Comparison of ENCODE assay signal across 7 cellular contexts in genomic region chr17:47839899-47840741, GRCh38. TPM values are rescaled to one million over a fixed set of nuclear protein-coding genes. Genes with fewer than 3 reads are reported as not detected.
DNase-seq lines count a peak whose midpoint lies in the region; ATAC-seq, FAIRE-seq and TF ChIP-seq lines count a peak whose summit lies in the region.

No MANE protein-coding gene starts in this region.

- ATAC-seq in T-helper 17 cell (no peak), right cardiac atrium (no peak), HG02938 (IDR thresholded peaks at IDR 0.05; ENCODE audit: unreplicated experiment) (no peak), HG03457 (IDR thresholded peaks at IDR 0.05; ENCODE audit: unreplicated experiment) (no peak)

- no peaks in the 10 kb centered on the region; the same call in 1 of the 2 replicates for H3K4me1 ChIP-seq in HEK293 (ENCODE audit: control insufficient read depth, insufficient read depth, low read length)
- peaks cover 3% of the 10 kb centered on the region for H3K4me1 ChIP-seq in right cardiac atrium (ENCODE audit: control insufficient read depth, insufficient read depth, low read length)
- peaks cover 2 to 7% of the 10 kb centered on the region in 2 donors for H3K4me1 ChIP-seq in small intestine (ENCODE audit: control insufficient read depth in 2 of 2, insufficient read depth in 1 of 2, low read depth in 1 of 2, low read length in 1 of 2)

- CTCF ChIA-PET in HEK293 (lab: Yijun Ruan, JAX) = interaction anchor here (0.6 to 19.4 kb wide), 18 partner anchors 9 to 770 kb away, joined by 3 to 837 read pairs (median 6); partner anchors contain the start of genes CDK5RAP3, LRRC46, MRPL10 and OSBPL7

- intact Hi-C loops in right cardiac atrium (cut with DNase I) = loop anchor here (2.0 to 10.0 kb wide), 6 partner anchors 51 to 177 kb away; partner anchors contain the start of genes CDK5RAP3 (in 1 of the 4) and PNPO (in 1 of the 4)

- TF ChIP-seq CTCF in HEK293 (tag by site-specific recombination; IDR thresholded peaks at IDR 0.05) = no peak

- H3K36me3 ChIP-seq in HEK293 (ENCODE audit: control insufficient read depth in 2 of 2, insufficient read depth in 1 of 2, low read length in 2 of 2) (peaks cover 0 to 44% of the 10 kb centered on the region in 2 experiments; a peak in 1 of 3 replicates), small intestine (ENCODE audit: control insufficient read depth in 2 of 2, insufficient read depth in 2 of 2, low read length in 2 of 2) (peaks cover 0 to 8% of the 10 kb centered on the region in 2 donors)

- H3K4me1 Mint-ChIP-seq in T-helper 17 cell = peaks cover 22% of the 10 kb centered on the region

- POLR2A ChIA-PET in HEK293 (lab: Yijun Ruan, JAX) = interaction anchor here (0.7 to 2.6 kb wide), 10 partner anchors 9 to 208 kb away, joined by 3 to 35 read pairs (median 8); partner anchors contain the start of genes CDK5RAP3, LRRC46, MRPL10 and NFE2L1

- H3K27ac ChIP-seq in HEK293 (ENCODE audit: extremely low read depth, low read depth, low read length) (peak overlapping the region; percentile 24; the same call in 1 of the 2 replicates), right cardiac atrium (ENCODE audit: low read length) (no peak overlapping the region), small intestine (ENCODE audit: low read depth in 1 of 2, low read length in 1 of 2) (peak overlapping the region; percentile 47 to 56)

- H3K27me3 ChIP-seq in right cardiac atrium (ENCODE audit: control insufficient read depth, insufficient read depth) (no peaks in the 10 kb centered on the region), small intestine (ENCODE audit: control insufficient read depth in 2 of 2, insufficient read depth in 2 of 2, low read length in 2 of 2) (peaks cover 0 to 2% of the 10 kb centered on the region in 2 donors)

- WGBS in right cardiac atrium = 48% methylated on average over 17 of the region's 17 CpGs
- WGBS in small intestine, 3 donors = 22 to 40% (median 29%) methylated on average over 17 of the region's 17 CpGs

- H3K27me3 Mint-ChIP-seq in T-helper 17 cell = peaks cover 11% of the 10 kb centered on the region

- no peaks in the 10 kb centered on the region for H3K36me3 Mint-ChIP-seq in T-helper 17 cell (ENCODE audit: low read depth)

- peak overlapping the region; percentile 84 for H3K27ac Mint-ChIP-seq in T-helper 17 cell

- no peaks in the 10 kb centered on the region for H3K9me3 ChIP-seq in HEK293 (ENCODE audit: control insufficient read depth, insufficient read depth, low read depth, low read length)
- H3K9me3 ChIP-seq in T-helper 17 cell (ENCODE audit: control insufficient read depth, low read length, poor library complexity, severe bottlenecking) = no peaks in the 10 kb centered on the region
- no peaks in the 10 kb centered on the region for H3K9me3 ChIP-seq in right cardiac atrium (ENCODE audit: control insufficient read depth, low read length)
- H3K9me3 ChIP-seq in small intestine (ENCODE audit: control insufficient read depth, low read depth) = no peaks in the 10 kb centered on the region

- H3K4me3 Mint-ChIP-seq in T-helper 17 cell = peak overlapping the region; percentile 98

- DNase-seq in T-helper 17 cell (no peak), right cardiac atrium (peak in 1 of 3 donors; percentile 47), small intestine (peak; percentile 53), NAMALWA (ENCODE audit: low spot score) (no peak)

- H3K4me3 ChIP-seq in HEK293 (ENCODE audit: low read depth, low read length) (peak overlapping the region; percentile 82), right cardiac atrium (ENCODE audit: low read length) (peak overlapping the region; percentile 62), small intestine (ENCODE audit: low read depth in 1 of 2, low read length in 2 of 2) (peak overlapping the region; percentile 78 to 89)

- no peak for FAIRE-seq in small intestine (lab: Jason Lieb, UNC)

TF ChIP-seq in HEK293, 187 proteins besides CTCF, POLR2A, EP300 and RAD21:
- TF ChIP-seq ZNF600 (tag by site-specific recombination; IDR thresholded peaks at IDR 0.05) (no peak), SCRT2 (tag by site-specific recombination; IDR thresholded peaks at IDR 0.05) (peak; percentile 55), ZNF76 (tag by site-specific recombination; IDR thresholded peaks at IDR 0.05; ENCODE audit: borderline replicate concordance, low read depth) (peak; percentile 82)

RNA-seq across cellular contexts. Expression of gene SCRN2, which starts 1.0 kb away (rescaled TPM):
- 10 to 100 TPM; 21.4 to 27.1 TPM for total RNA-seq in T-helper 17 cell
- total RNA-seq in right cardiac atrium = 10 to 100 TPM; 36.6 to 51.8 (median 40.9) TPM
- 62.3 TPM for polyA plus RNA-seq in right cardiac atrium
- polyA plus RNA-seq in small intestine = 100 to 1,000 TPM in 1 of 3 donors, 10 to 100 TPM in 2; 46.0 to 127 (median 81.3) TPM

RNA-seq across cellular contexts. Expression of gene LRRC46, which starts 8.7 kb away (rescaled TPM):
- total RNA-seq in T-helper 17 cell (under 1 TPM; 0.90 to 0.99 TPM), right cardiac atrium (under 1 TPM in 3 of 4 donors, not detected in 1; 0.38 to 0.48 (median 0.43) TPM)
- polyA plus RNA-seq in right cardiac atrium (0.29 TPM), small intestine (under 1 TPM; 0.22 to 0.54 (median 0.25) TPM)

RNA-seq across cellular contexts. Expression of gene MRPL10, which starts 8.8 kb away (rescaled TPM):
- total RNA-seq in T-helper 17 cell (10 to 100 TPM; 82.3 to 90.2 TPM), right cardiac atrium (10 to 100 TPM; 37.7 to 52.3 (median 46.6) TPM)
- polyA plus RNA-seq in right cardiac atrium (48.0 TPM), small intestine (10 to 100 TPM; 47.0 to 54.1 (median 48.4) TPM)

RNA-seq across cellular contexts. Expression of gene SP6, which starts 10.8 kb away (rescaled TPM):
- total RNA-seq in T-helper 17 cell = under 1 TPM; 0.20 to 0.21 TPM
- 1 to 10 TPM in 1 of 4 donors, under 1 TPM in 3; 0.29 to 3.6 (median 0.41) TPM for total RNA-seq in right cardiac atrium
- polyA plus RNA-seq in right cardiac atrium = 0.34 TPM
- polyA plus RNA-seq in small intestine = 1 to 10 TPM; 1.6 to 3.8 (median 2.5) TPM

RNA-seq across cellular contexts. Expression of gene OSBPL7, which starts 18.5 kb away (rescaled TPM):
- total RNA-seq in T-helper 17 cell = 10 to 100 TPM; 52.4 to 59.6 TPM
- 10 to 100 TPM in 1 of 4 donors, 1 to 10 TPM in 3; 6.4 to 11.1 (median 8.5) TPM for total RNA-seq in right cardiac atrium
- polyA plus RNA-seq in right cardiac atrium = 5.3 TPM
- 10 to 100 TPM; 25.9 to 67.5 (median 28.6) TPM for polyA plus RNA-seq in small intestine
